1 cellular context compared by ENCODE assay signal in genomic region chrX:17839269-17839668, GRCh38.
TF ChIP-seq lines count a peak whose summit lies in the region.

No MANE protein-coding gene starts in this region.

TF ChIP-seq in H1, 55 proteins besides CTCF, POLR2A, EP300 and RAD21 (continued from another document):
- no peak for TF ChIP-seq CHD7 (IDR thresholded peaks at IDR 0.05; ENCODE audit: insufficient replicate concordance, low read length)
